ENCODE assay signal across 9 cellular contexts in the genomic region with DNA sequence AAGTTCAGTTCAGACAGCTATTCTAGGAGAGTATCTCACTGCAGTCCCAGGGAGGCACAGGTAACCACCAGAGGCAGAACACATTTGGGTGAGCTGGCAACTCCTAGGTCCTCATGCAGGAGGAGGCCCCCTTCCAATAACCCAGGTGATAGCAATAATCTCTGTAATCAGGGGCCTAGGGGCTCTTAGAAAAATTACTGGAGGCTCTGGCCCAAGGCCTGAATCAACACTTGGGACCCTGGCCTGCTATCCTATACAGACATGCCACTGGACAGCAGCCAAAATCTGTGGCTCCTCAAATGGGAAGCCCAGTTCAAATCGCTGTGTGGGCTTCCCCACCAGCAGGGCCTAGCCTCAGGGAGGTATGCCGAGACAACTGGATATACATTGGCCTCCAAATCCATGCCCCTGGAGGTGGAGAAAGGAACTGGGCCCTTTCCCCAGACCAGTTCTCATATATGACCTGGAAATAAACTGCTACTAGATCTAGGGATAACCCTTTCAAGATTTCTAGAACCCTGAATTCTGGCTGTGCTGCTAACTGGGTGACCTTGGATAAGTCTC. TPM values are rescaled to one million over a fixed set of nuclear protein-coding genes. Genes with fewer than 3 reads are reported as not detected.
A peak's percentile ranks its signal among the peaks of the same experiment; 100 is the strongest.
DNase-seq lines count a peak whose midpoint lies in the region; ATAC-seq and TF ChIP-seq lines count a peak whose summit lies in the region.
"Had no signal": no experiment of that assay in that cellular context is flagged by ENCODE, and none has a peak within 500 bp of the region (broad histone marks: within the 10 kb centered on the region; RNA-seq: fewer than 3 reads in every experiment).

No MANE protein-coding gene starts in this region.

- no peaks in the 10 kb centered on the region for H3K9me2 ChIP-seq in GM23338 (ENCODE audit: insufficient read depth)
- no peaks in the 10 kb centered on the region for H3K9me2 ChIP-seq in hepatocyte (replicated peaks; ENCODE audit: insufficient read depth)

- no peaks in the 10 kb centered on the region for H3K36me3 Mint-ChIP-seq in GM23338 (ENCODE audit: low read depth)

- peak overlapping the region; percentile 96 for H3K4me2 ChIP-seq in GM23338
- H3K4me2 ChIP-seq in hepatocyte, result peak overlapping the region; percentile 87

- H3K27me3 Mint-ChIP-seq in GM23338 (ENCODE audit: insufficient read depth, low read depth, poor library complexity), result peaks cover 8% of the 10 kb centered on the region

- H3K4me1 ChIP-seq in GM23338 (ENCODE audit: insufficient read depth), result peaks cover 25% of the 10 kb centered on the region
- peaks cover 56% of the 10 kb centered on the region for H3K4me1 ChIP-seq in hepatocyte (ENCODE audit: insufficient read depth)
- peaks cover 47% of the 10 kb centered on the region for H3K4me1 ChIP-seq in stomach smooth muscle (ENCODE audit: control insufficient read depth, insufficient read depth, low read length)

- H3K4me3 Mint-ChIP-seq in GM23338, result peak overlapping the region; percentile 93; the same call in 2 of the 3 replicates

- peak; percentile 11 for ATAC-seq in GM23338

- H3F3A ChIP-seq in GM23338 (replicated peaks; ENCODE audit: low read depth), result peaks cover 11% of the 10 kb centered on the region

- WGBS in hepatocyte (ENCODE audit: low lambda C conversion rate, missing lambda C conversion rate), result 58% methylated on average over 2 of the region's 2 CpGs

- H3K9ac ChIP-seq in stomach smooth muscle (ENCODE audit: low read length in 2 of 2), result peak overlapping the region; percentile 94 to 97

- DNase-seq in GM23338 (ENCODE audit: low spot score), result peak; percentile 72
- DNase-seq in WERI-Rb-1, result peak; percentile 26
- no peak for DNase-seq in hepatocyte (ENCODE audit: low spot score)
- no peak for DNase-seq in SKM-1 (lab: John Stamatoyannopoulos, UW; ENCODE audit: unreplicated experiment)
- DNase-seq in activated CD4-positive, alpha-beta T cell treated with anti-CD3 and anti-CD28 coated beads for 48 hours, result no peak
- DNase-seq in NCI-H345 (lab: John Stamatoyannopoulos, UW), result no peak

- H3K4me3 ChIP-seq in GM23338 (peak overlapping the region; percentile 82), WERI-Rb-1 (ENCODE audit: low read depth, low read length) (no peak overlapping the region), hepatocyte (peak overlapping the region; percentile 50), stomach smooth muscle (ENCODE audit: low read length in 2 of 2) (peak overlapping the region; percentile 93 to 95)

- no peak overlapping the region for H3K27ac ChIP-seq in GM23338 (ENCODE audit: low read depth)
- H3K27ac ChIP-seq in WERI-Rb-1, result no peak overlapping the region
- H3K27ac ChIP-seq in hepatocyte, result peak overlapping the region; percentile 89
- peak overlapping the region; percentile 99 for H3K27ac ChIP-seq in stomach smooth muscle (ENCODE audit: low read length)
- H3K27ac ChIP-seq: HL-60, neutrophil had no signal

- TF ChIP-seq CTCF in GM23338 (conservative IDR thresholded peaks at IDR 0.05; ENCODE audit: low read depth in 2 of 2) (peak; percentile 11 to 47; a peak in 2 of 4 replicates), WERI-Rb-1 (IDR thresholded peaks at IDR 0.05; ENCODE audit: low read depth, low read length) (peak; percentile 28; the same call in 1 of the 2 replicates), hepatocyte (IDR thresholded peaks at IDR 0.05; ENCODE audit: poor library complexity) (peak; percentile 7)

- H3K9me3 ChIP-seq in WERI-Rb-1 (ENCODE audit: severe bottlenecking), result no peaks in the 10 kb centered on the region
- H3K9me3 ChIP-seq in hepatocyte (ENCODE audit: low read depth), result no peaks in the 10 kb centered on the region
- no peaks in the 10 kb centered on the region for H3K9me3 ChIP-seq in stomach smooth muscle (ENCODE audit: control insufficient read depth in 2 of 2, low read length in 2 of 2)
- H3K9me3 ChIP-seq: neutrophil had no signal

- no peak overlapping the region for H3K27ac Mint-ChIP-seq in GM23338

- no peaks in the 10 kb centered on the region for H3K27me3 ChIP-seq in GM23338 (ENCODE audit: insufficient read depth)
- no peaks in the 10 kb centered on the region for H3K27me3 ChIP-seq in WERI-Rb-1 (ENCODE audit: insufficient read depth, low read depth, severe bottlenecking)
- no peaks in the 10 kb centered on the region for H3K27me3 ChIP-seq in hepatocyte
- H3K27me3 ChIP-seq in stomach smooth muscle (ENCODE audit: control insufficient read depth in 1 of 2, insufficient read depth in 2 of 2, low read length in 2 of 2), result no peaks in the 10 kb centered on the region

- H3K36me3 ChIP-seq in GM23338 (ENCODE audit: insufficient read depth) (no peaks in the 10 kb centered on the region), WERI-Rb-1 (no peaks in the 10 kb centered on the region), hepatocyte (replicated peaks; ENCODE audit: insufficient read depth, low read depth) (no peaks in the 10 kb centered on the region), stomach smooth muscle (ENCODE audit: control insufficient read depth in 2 of 2, insufficient read depth in 2 of 2, low read length in 2 of 2) (no peaks in the 10 kb centered on the region)
- H3K36me3 ChIP-seq: neutrophil had no signal

- H3K79me2 ChIP-seq in GM23338 (replicated peaks; ENCODE audit: insufficient read depth) (peaks cover 25% of the 10 kb centered on the region), hepatocyte (peaks cover 51% of the 10 kb centered on the region)

- peaks cover 22% of the 10 kb centered on the region for H3K4me1 Mint-ChIP-seq in GM23338

- H2AFZ ChIP-seq in GM23338 (no peak overlapping the region), hepatocyte (no peak overlapping the region)

- H4K20me1 ChIP-seq in GM23338 (replicated peaks; ENCODE audit: insufficient read depth) (peaks cover 19% of the 10 kb centered on the region), hepatocyte (ENCODE audit: insufficient read depth, poor library complexity, severe bottlenecking) (no peaks in the 10 kb centered on the region)

- H3K9me3 Mint-ChIP-seq in GM23338, result no peaks in the 10 kb centered on the region

TF ChIP-seq in GM23338, 12 proteins besides CTCF, POLR2A, EP300 and RAD21 (continues in another document):
- TF ChIP-seq NANOG (IDR thresholded peaks at IDR 0.05; ENCODE audit: borderline replicate concordance) (no peak), STAT1 (IDR thresholded peaks at IDR 0.05; ENCODE audit: unreplicated experiment) (no peak), ZNF114 (CRISPR knock-in tag; IDR thresholded peaks at IDR 0.05) (no peak), ZNF331 (CRISPR knock-in tag; IDR thresholded peaks at IDR 0.05; ENCODE audit: low read depth) (no peak), EZH2phosphoT487 (IDR thresholded peaks at IDR 0.05; ENCODE audit: unreplicated experiment) (no peak)

RNA-seq across cellular contexts. Expression of a gene that starts 1.6 kb away (rescaled TPM):
- total RNA-seq in GM23338 (2014; rRNA removed; shearing (Covaris generic)), result 7.4 and 8.2 TPM in 2 replicates
- polyA plus RNA-seq in GM23338 (2016; fragmentation: Nextera tagmentation; extraction: Ambion mirVana) (7.6 and 8.9 TPM in 2 replicates), hepatocyte (28.5 and 34.1 TPM in 2 replicates)
- total RNA-seq in hepatocyte, result 23.8 and 26.4 TPM in 2 replicates

RNA-seq across cellular contexts. Expression of a gene that starts 28.1 kb away (rescaled TPM):
- total RNA-seq in GM23338 (2014; rRNA removed; shearing (Covaris generic)), result 19.3 and 23.7 TPM in 2 replicates
- polyA plus RNA-seq in GM23338 (2016; fragmentation: Nextera tagmentation; extraction: Ambion mirVana) (7.3 and 8.7 TPM in 2 replicates), hepatocyte (52.5 and 53.1 TPM in 2 replicates)
- 25.4 and 29.5 TPM in 2 replicates for total RNA-seq in hepatocyte

RNA-seq across cellular contexts. Expression of a gene that starts 45.0 kb away (rescaled TPM):
- 23.3 and 29.2 TPM in 2 replicates for total RNA-seq in GM23338 (2014; rRNA removed; shearing (Covaris generic))
- polyA plus RNA-seq in GM23338 (2016; fragmentation: Nextera tagmentation; extraction: Ambion mirVana) (8.1 and 8.6 TPM in 2 replicates), hepatocyte (19.6 and 22.4 TPM in 2 replicates)
- total RNA-seq in hepatocyte, result 25.9 and 26.5 TPM in 2 replicates

RNA-seq across cellular contexts. Expression of a gene that starts 51.5 kb away (rescaled TPM):
- total RNA-seq in GM23338 (2014; rRNA removed; shearing (Covaris generic)), result 20.7 and 25.8 TPM in 2 replicates
- polyA plus RNA-seq in GM23338 (2016; fragmentation: Nextera tagmentation; extraction: Ambion mirVana), result 13.3 and 15.0 TPM in 2 replicates
- 20.1 and 24.9 TPM in 2 replicates for total RNA-seq in hepatocyte
- polyA plus RNA-seq in hepatocyte, result 30.3 and 31.9 TPM in 2 replicates

RNA-seq across cellular contexts. Expression of a gene that starts 52.2 kb away (rescaled TPM):
- 9.0 and 17.6 TPM in 2 replicates for total RNA-seq in GM23338 (2014; rRNA removed; shearing (Covaris generic))
- polyA plus RNA-seq in GM23338 (2016; fragmentation: Nextera tagmentation; extraction: Ambion mirVana) (49.5 and 50.0 TPM in 2 replicates), hepatocyte (15.6 and 18.4 TPM in 2 replicates)
- 8.5 and 10.6 TPM in 2 replicates for total RNA-seq in hepatocyte

Comparison
In these comparisons a context has a peak if more than half of its experiments do, and no peak if none do; other contexts are left out.
1. DNase-seq: peak in GM23338 (single experiment) and WERI-Rb-1 (single experiment); none in hepatocyte (single experiment), SKM-1 (single experiment), activated CD4-positive, alpha-beta T cell treated with anti-CD3 and anti-CD28 coated beads for 48 hours (single experiment) and NCI-H345 (single experiment).
2. H3K27ac ChIP-seq: peak in hepatocyte (single experiment) and stomach smooth muscle (single experiment); none in GM23338 (single experiment) and WERI-Rb-1 (single experiment).
3. Peak in every context shown above with its lines, with median percentiles within 50 percentile points of each other: CTCF ChIP-seq.